ENCODE assay signal across 9 cellular contexts in the genomic region with DNA sequence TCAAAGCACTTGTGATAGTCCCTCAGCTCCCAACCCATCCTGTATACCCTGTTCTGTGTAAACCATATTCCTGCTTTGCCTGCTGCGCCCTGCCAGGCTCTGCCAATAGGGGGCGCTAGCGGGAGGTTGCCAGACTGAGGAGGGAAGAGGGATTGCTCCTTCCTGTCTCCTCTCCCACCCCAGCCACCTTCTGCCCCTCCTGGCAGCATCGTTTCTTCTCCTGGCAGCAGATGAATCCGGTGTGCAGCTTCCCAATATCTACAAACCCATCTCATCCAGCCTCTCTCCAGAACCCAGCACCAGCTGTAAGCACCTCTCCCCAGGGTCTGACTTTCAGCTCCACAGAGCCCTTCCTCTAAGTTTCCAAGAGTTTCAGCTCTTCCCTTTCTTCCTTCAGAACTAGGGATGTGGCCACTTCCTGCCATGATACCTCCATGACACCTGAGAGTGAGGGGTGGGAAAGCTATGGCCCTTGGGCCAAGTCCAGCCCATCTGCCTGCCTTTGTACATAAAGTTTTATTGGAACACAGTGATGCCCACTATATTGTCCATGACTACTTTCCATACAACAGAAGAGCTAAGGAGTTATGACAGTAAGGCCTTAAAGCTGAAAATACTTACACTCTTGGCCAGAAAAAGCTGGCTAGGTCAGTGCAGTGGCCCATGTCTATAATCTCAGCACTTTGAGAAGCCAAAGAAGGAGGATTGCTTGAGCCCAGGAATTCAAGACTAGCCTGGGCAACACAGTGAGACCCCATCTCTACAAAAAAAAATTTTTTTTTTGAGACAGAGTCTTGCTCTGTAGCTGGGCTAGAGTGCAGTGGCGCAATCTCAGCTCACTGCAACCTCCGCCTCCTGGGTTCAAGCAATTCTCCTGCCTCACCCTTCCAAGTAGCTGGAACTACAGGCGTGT. TPM values are rescaled to one million over a fixed set of nuclear protein-coding genes. Genes with fewer than 3 reads are reported as not detected.
DNase-seq lines count a peak whose midpoint lies in the region; ATAC-seq and TF ChIP-seq lines count a peak whose summit lies in the region.
"Had no signal": no experiment of that assay in that cellular context is flagged by ENCODE, and none has a peak within 500 bp of the region (broad histone marks: within the 10 kb centered on the region; RNA-seq: fewer than 3 reads in every experiment).

No MANE protein-coding gene starts in this region.

- no peaks in the 10 kb centered on the region for H3K9me3 ChIP-seq in RWPE2 (ENCODE audit: severe bottlenecking)
- no peaks in the 10 kb centered on the region for H3K9me3 ChIP-seq in testis

- intact Hi-C loops in testis (cut with DNase I; ENCODE audit: low total_unique reads): no loop called here

- TF ChIP-seq CTCF in RWPE2 (IDR thresholded peaks at IDR 0.05; ENCODE audit: poor library complexity, severe bottlenecking) (peak; percentile 33), epithelial cell of proximal tubule (conservative IDR thresholded peaks at IDR 0.05; ENCODE audit: low read depth, low read length) (peak; percentile 68), testis (IDR thresholded peaks at IDR 0.05) (peak in 1 of 3 experiments; percentile 47)

- no peak overlapping the region for H3K27ac ChIP-seq in RWPE2 (ENCODE audit: poor library complexity, severe bottlenecking)
- no peak overlapping the region for H3K27ac ChIP-seq in testis
- H3K27ac ChIP-seq: SK-N-MC had no signal

- H3K4me3 ChIP-seq in RWPE2 (ENCODE audit: severe bottlenecking) (no peak overlapping the region), epithelial cell of proximal tubule (ENCODE audit: low read depth, low read length) (no peak overlapping the region), testis (no peak overlapping the region)
- H3K4me3 ChIP-seq: SK-N-MC had no signal

- peak; percentile 10 for DNase-seq in activated naive CD4-positive, alpha-beta T cell treated with Interleukin-2 at 50 U/mL for 16 hours
- no peak for DNase-seq in activated naive CD4-positive, alpha-beta T cell (lab: John Stamatoyannopoulos, UW)
- DNase-seq in RWPE2 (ENCODE audit: low spot score) (no peak), epithelial cell of proximal tubule (ENCODE audit: low read depth) (no peak), testis (peak; percentile 28), hippocampal formation (lab: John Stamatoyannopoulos, UW) (no peak)

- 67 to 73% methylated on average over 8 of the region's 8 CpGs for WGBS in testis, 2 donors

- no peaks in the 10 kb centered on the region for H3K36me3 ChIP-seq in RWPE2 (ENCODE audit: low read depth)
- no peaks in the 10 kb centered on the region for H3K36me3 ChIP-seq in testis (ENCODE audit: low read depth, missing control alignments)

- TF ChIP-seq POLR2A in testis (IDR thresholded peaks at IDR 0.05): no peak

- no peak for ATAC-seq in RWPE2 (ENCODE audit: low read depth)
- ATAC-seq in HG02759 (IDR thresholded peaks at IDR 0.05; ENCODE audit: unreplicated experiment): no peak
- ATAC-seq in GM19455 (IDR thresholded peaks at IDR 0.05; ENCODE audit: unreplicated experiment): no peak

- no peaks in the 10 kb centered on the region for H3K4me1 ChIP-seq in RWPE2 (ENCODE audit: insufficient read depth, poor library complexity, severe bottlenecking)
- H3K4me1 ChIP-seq in testis: peaks cover 8% of the 10 kb centered on the region

- H3K27me3 ChIP-seq in RWPE2 (ENCODE audit: insufficient read depth, poor library complexity, severe bottlenecking) (no peaks in the 10 kb centered on the region), testis (no peaks in the 10 kb centered on the region)

RNA-seq across cellular contexts. Expression of a gene that starts 34.5 kb away (rescaled TPM):
- total RNA-seq in epithelial cell of proximal tubule (0.36 TPM in 1 of 2 replicates, not detected in the other), testis (10 to 100 TPM; 30.3 to 60.8 TPM)
- polyA plus RNA-seq in testis (ENCODE audit: insufficient read depth, low read depth, low replicate concordance): 87.3 TPM

RNA-seq across cellular contexts. Expression of a gene that starts 41.4 kb away (rescaled TPM):
- total RNA-seq in epithelial cell of proximal tubule: 2.5 and 14.3 TPM in 2 replicates
- 10 to 100 TPM; 43.8 to 87.4 TPM for total RNA-seq in testis
- polyA plus RNA-seq in testis (ENCODE audit: insufficient read depth, low read depth, low replicate concordance): 31.7 TPM

RNA-seq across cellular contexts. Expression of a gene that starts 47.4 kb away (rescaled TPM):
- total RNA-seq in epithelial cell of proximal tubule: 19.6 and 22.1 TPM in 2 replicates
- total RNA-seq in testis: 10 to 100 TPM; 63.2 to 64.8 TPM
- polyA plus RNA-seq in testis (ENCODE audit: insufficient read depth, low read depth, low replicate concordance): 47.4 TPM

Comparison
In these comparisons a context has a peak if more than half of its experiments do, and no peak if none do; other contexts are left out.
1. DNase-seq: peak in activated naive CD4-positive, alpha-beta T cell treated with Interleukin-2 at 50 U/mL for 16 hours (single experiment) and testis (single experiment); none in activated naive CD4-positive, alpha-beta T cell (0 of 4), RWPE2 (single experiment), epithelial cell of proximal tubule (single experiment) and hippocampal formation (0 of 2).
2. RNA of a gene that starts 34.5 kb away (total RNA-seq): 30.3 to 60.8 TPM in testis; 0.36 TPM in epithelial cell of proximal tubule; every median in the first group is over 10 times any median in the second.